1 cellular context compared by ENCODE assay signal in the genomic region with DNA sequence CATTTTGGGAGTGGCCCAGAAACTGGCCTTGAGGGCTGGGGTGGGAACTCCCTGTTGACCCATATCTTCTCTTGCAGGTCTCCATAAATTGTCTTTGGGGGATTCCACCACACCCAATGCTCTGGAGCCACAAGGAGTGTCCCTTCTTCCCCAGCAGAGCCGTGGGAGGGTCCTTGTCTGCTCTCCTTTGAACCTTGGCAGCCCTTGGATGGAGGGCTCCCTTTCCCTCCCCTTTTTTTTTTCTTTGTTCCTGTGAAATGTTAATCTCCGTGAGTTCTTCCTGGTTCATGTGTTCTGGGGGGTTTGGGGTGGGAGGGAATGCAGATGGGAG.
TF ChIP-seq lines count a peak whose summit lies in the region.

No MANE protein-coding gene starts in this region.

TF ChIP-seq in WTC11, 78 proteins besides CTCF, POLR2A, EP300 and RAD21:
- TF ChIP-seq, protein P1, sequence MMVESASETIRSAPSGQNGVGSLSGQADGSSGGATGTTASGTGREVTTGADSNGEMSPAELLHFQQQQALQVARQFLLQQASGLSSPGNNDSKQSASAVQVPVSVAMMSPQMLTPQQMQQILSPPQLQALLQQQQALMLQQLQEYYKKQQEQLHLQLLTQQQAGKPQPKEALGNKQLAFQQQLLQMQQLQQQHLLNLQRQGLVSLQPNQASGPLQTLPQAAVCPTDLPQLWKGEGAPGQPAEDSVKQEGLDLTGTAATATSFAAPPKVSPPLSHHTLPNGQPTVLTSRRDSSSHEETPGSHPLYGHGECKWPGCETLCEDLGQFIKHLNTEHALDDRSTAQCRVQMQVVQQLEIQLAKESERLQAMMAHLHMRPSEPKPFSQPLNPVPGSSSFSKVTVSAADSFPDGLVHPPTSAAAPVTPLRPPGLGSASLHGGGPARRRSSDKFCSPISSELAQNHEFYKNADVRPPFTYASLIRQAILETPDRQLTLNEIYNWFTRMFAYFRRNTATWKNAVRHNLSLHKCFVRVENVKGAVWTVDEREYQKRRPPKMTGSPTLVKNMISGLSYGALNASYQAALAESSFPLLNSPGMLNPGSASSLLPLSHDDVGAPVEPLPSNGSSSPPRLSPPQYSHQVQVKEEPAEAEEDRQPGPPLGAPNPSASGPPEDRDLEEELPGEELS (CRISPR knock-in tag; IDR thresholded peaks at IDR 0.05), result 0 out of 2 replicates have a peak, but pooled peaks have one; percentile 2
- no peak for TF ChIP-seq JAZF1 (CRISPR knock-in tag; IDR thresholded peaks at IDR 0.05)
